ENCODE assay signal across 8 cellular contexts in the genomic region with DNA sequence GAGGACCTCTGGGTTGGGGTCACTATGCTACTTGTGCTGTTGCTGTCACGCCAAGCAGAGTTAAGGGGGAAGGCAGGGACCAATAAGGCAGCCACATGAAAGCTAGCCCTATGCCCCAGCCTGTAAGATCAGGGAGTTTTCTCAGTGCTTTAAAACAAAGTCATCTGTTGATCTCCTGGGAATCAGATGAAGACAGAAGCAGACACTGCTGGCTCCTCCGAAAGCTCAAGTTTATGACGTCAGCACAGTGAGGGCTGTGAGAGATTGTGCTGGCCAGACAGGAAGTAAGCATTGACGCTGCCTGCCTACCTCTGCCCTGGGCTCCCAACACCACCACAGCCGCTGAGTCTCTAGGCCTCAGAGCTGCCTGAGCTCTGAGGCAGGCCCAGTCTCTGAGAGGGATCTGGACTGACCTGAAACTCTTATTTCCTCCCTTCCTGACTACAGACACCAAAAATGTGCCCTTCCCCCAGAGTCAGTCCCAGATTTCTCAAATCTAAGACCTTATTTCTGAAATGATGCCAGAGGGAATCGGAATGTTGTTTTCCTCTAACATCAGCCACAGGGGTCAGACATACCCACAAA.
DNase-seq lines count a peak whose midpoint lies in the region; ATAC-seq lines count a peak whose summit lies in the region.

No MANE protein-coding gene starts in this region.

- H3K36me3 ChIP-seq in subcutaneous abdominal adipose tissue (ENCODE audit: control insufficient read depth in 5 of 5, insufficient read depth in 5 of 5, low read length in 5 of 5): no peaks in the 10 kb centered on the region

- peak overlapping the region in 4 of 5 donors; percentile 15 to 42 (median 33) for H3K9ac ChIP-seq in subcutaneous abdominal adipose tissue (ENCODE audit: low read length in 5 of 5)

- peak overlapping the region in 1 of 5 donors; percentile 1 for H3K4me3 ChIP-seq in subcutaneous abdominal adipose tissue (ENCODE audit: low read depth in 1 of 5, low read length in 5 of 5)

- H3K4me1 ChIP-seq in subcutaneous abdominal adipose tissue (ENCODE audit: control insufficient read depth in 5 of 5, insufficient read depth in 5 of 5, low read length in 5 of 5): peaks cover 9 to 18% (median 13%) of the 10 kb centered on the region in 5 donors

- DNase-seq in AG08395 (ENCODE audit: low spot score): peak; percentile 86
- DNase-seq in dermis microvascular lymphatic vessel endothelial cell (ENCODE audit: low read depth in 2 of 2): peak; percentile 28 to 90
- peak in 9 of 10 donors; percentile 26 to 66 (median 52) for DNase-seq in naive thymus-derived CD8-positive, alpha-beta T cell
- no peak for DNase-seq in NCI-H128 (lab: John Stamatoyannopoulos, UW; ENCODE audit: unreplicated experiment)

- ATAC-seq in HG02588 (IDR thresholded peaks at IDR 0.05; ENCODE audit: unreplicated experiment): peak; percentile 68
- ATAC-seq in activated CD4-positive, CD25-positive, alpha-beta regulatory T cell treated with anti-CD3 and anti-CD28 coated beads, Interleukin-2, amount 50 U/mL, for 24 hours: peak; percentile 95
- peak; percentile 92 to 94 for ATAC-seq in naive thymus-derived CD8-positive, alpha-beta T cell
- no peak for ATAC-seq in GM18502 (IDR thresholded peaks at IDR 0.05; ENCODE audit: poor library complexity, unreplicated experiment)

- H3K27me3 Mint-ChIP-seq in naive thymus-derived CD8-positive, alpha-beta T cell: no peaks in the 10 kb centered on the region

- peaks cover 10 to 22% (median 16%) of the 10 kb centered on the region in 4 donors for H3K4me1 Mint-ChIP-seq in naive thymus-derived CD8-positive, alpha-beta T cell

- H3K36me3 Mint-ChIP-seq in naive thymus-derived CD8-positive, alpha-beta T cell: no peaks in the 10 kb centered on the region

- POLR2A ChIA-PET in naive thymus-derived CD8-positive, alpha-beta T cell (lab: Charles Lee): no interaction called here

- H3K27ac Mint-ChIP-seq in naive thymus-derived CD8-positive, alpha-beta T cell: peak overlapping the region in 9 of 10 donors; percentile 20 to 90 (median 81)

- H3K27ac ChIP-seq in subcutaneous abdominal adipose tissue (ENCODE audit: low read depth, low read length): peak overlapping the region; percentile 67

- H3K9me3 Mint-ChIP-seq in naive thymus-derived CD8-positive, alpha-beta T cell: no peaks in the 10 kb centered on the region

- H3K9me3 ChIP-seq in subcutaneous abdominal adipose tissue (ENCODE audit: control insufficient read depth in 5 of 5, low read length in 5 of 5): no peaks in the 10 kb centered on the region

- H3K27me3 ChIP-seq in subcutaneous abdominal adipose tissue (ENCODE audit: control insufficient read depth in 5 of 5, insufficient read depth in 4 of 5, low read length in 5 of 5): no peaks in the 10 kb centered on the region

- peak overlapping the region in 1 of 10 donors; percentile 65 for H3K4me3 Mint-ChIP-seq in naive thymus-derived CD8-positive, alpha-beta T cell
